11 cellular contexts compared by ENCODE assay signal in the genomic region with DNA sequence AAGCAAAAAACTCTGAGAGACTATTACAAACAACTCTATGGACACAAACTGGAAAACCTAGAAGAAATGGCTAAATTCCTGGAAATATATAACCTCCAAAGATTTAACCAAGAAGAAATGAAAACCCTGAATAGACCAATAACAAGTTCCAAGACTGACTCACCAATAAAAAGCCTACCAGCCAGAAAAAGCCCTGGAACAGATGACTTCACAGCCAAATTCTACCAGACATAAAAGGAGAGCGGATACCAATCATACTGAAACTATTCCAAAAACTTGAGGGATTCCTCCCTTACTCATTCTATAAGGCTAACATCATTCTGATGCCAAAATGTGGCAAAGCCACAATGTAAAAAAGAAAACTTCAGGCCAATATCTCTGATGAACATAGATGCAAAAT. TPM values are rescaled to one million over a fixed set of nuclear protein-coding genes. Genes with fewer than 3 reads are reported as not detected.
DNase-seq lines count a peak whose midpoint lies in the region; ATAC-seq and TF ChIP-seq lines count a peak whose summit lies in the region.
"Not testable (repeated sequence)": the region's sequence is repeated elsewhere in the genome, so short reads cannot be mapped to it uniquely, and the experiment has no call there.
"Had no signal": no experiment of that assay in that cellular context is flagged by ENCODE, and none has a peak within 500 bp of the region (broad histone marks: within the 10 kb centered on the region; RNA-seq: fewer than 3 reads in every experiment).

No MANE protein-coding gene starts in this region.

- H4K20me1 ChIP-seq in PC-3 (ENCODE audit: low read length): not testable (repeated sequence)

- not testable (repeated sequence) for H3K4me3 ChIP-seq in BJ (ENCODE audit: low read depth, low read length); PC-3 (ENCODE audit: low read length); brain microvascular endothelial cell (ENCODE audit: low read depth, low read length); fibroblast of mammary gland (ENCODE audit: control insufficient read depth, low read depth, low read length)

- CTCF ChIA-PET in BJ (lab: Yijun Ruan, JAX); PC-3 (lab: Charles Lee): not testable (repeated sequence)

- not testable (repeated sequence) for BruUV-seq in PC-3 (replicated peaks; lab: Mats Ljungman, UMichigan)

- DNase-seq in BJ (ENCODE audit: low read depth) (peak; percentile 16), HCEC 1CT (peak; percentile 72), PC-3 (peak; percentile 75), T1000 (lab: John Stamatoyannopoulos, UW) (peak; percentile 32), brain microvascular endothelial cell (peak; percentile 86), fibroblast of mammary gland (ENCODE audit: low read depth) (peak; percentile 46), kidney glomerular epithelial cell (lab: John Stamatoyannopoulos, UW) (peak; percentile 67), stromal cell of bone marrow (ENCODE audit: low read depth) (peak; percentile 18)

- not testable (repeated sequence) for H3K27ac ChIP-seq in PC-3 (ENCODE audit: low read length); brain microvascular endothelial cell

- POLR2A ChIA-PET in BJ (lab: Charles Lee); PC-3 (lab: Charles Lee; ENCODE audit: unreplicated experiment): not testable (repeated sequence)

- not testable (repeated sequence) for H2AFZ ChIP-seq in PC-3 (ENCODE audit: low read length)

- H3K9ac ChIP-seq in PC-3 (ENCODE audit: low read length): not testable (repeated sequence)

- intact Hi-C loops in PC-3 (cut with micrococcal nuclease): not testable (repeated sequence)

- not testable (repeated sequence) for H3K36me3 ChIP-seq in BJ (ENCODE audit: control insufficient read depth, insufficient read depth, low read length); PC-3 (ENCODE audit: low read depth, low read length); brain microvascular endothelial cell (replicated peaks)

- H3F3A ChIP-seq in PC-3 (ENCODE audit: low read length, unreplicated experiment): not testable (repeated sequence)

- H3K4me1 ChIP-seq in PC-3 (ENCODE audit: insufficient read depth, low read length): not testable (repeated sequence)

- not testable (repeated sequence) for H3K4me2 ChIP-seq in PC-3 (ENCODE audit: low read length)

- not testable (repeated sequence) for H3K9me3 ChIP-seq in PC-3 (ENCODE audit: low read length)

- H3K27me3 ChIP-seq in BJ (ENCODE audit: control insufficient read depth, insufficient read depth, low read length); PC-3 (ENCODE audit: low read length); brain microvascular endothelial cell (replicated peaks): not testable (repeated sequence)

- ATAC-seq in PC-3: peak; percentile 96

- in situ Hi-C loops in brain microvascular endothelial cell (cut with HindIII; ENCODE audit: low pct_ligation_motif_present, low sequenced_read_pairs): not testable (repeated sequence)

- not testable (repeated sequence) for H3K79me2 ChIP-seq in PC-3 (ENCODE audit: low read length)

- H3K9me2 ChIP-seq in PC-3 (replicated peaks; ENCODE audit: low read length): not testable (repeated sequence)

- TF ChIP-seq CTCF in BJ (IDR thresholded peaks at IDR 0.05; ENCODE audit: insufficient read depth, low read depth, low read length); PC-3 (conservative IDR thresholded peaks at IDR 0.05; ENCODE audit: low read depth, low read length); brain microvascular endothelial cell (IDR thresholded peaks at IDR 0.05; ENCODE audit: low read depth, low read length, missing control alignments); fibroblast of mammary gland (conservative IDR thresholded peaks at IDR 0.05; ENCODE audit: control insufficient read depth, insufficient read depth, low read depth, low read length): not testable (repeated sequence)

RNA-seq across cellular contexts. Expression of a gene that starts 18.8 kb away (rescaled TPM):
- polyA plus RNA-seq in BJ (2011; rRNA removed): 2.2 and 3.8 TPM in 2 replicates
- 1.6 and 2.4 TPM in 2 replicates for polyA minus RNA-seq in BJ (2011; rRNA and poly(A)+ RNA removed)
- 0.33 and 0.98 TPM in 2 replicates for total RNA-seq in PC-3 (2014; rRNA removed)
- total RNA-seq: Caco-2, HT-29 had no signal
- polyA plus RNA-seq: IgD-negative memory B cell had no signal

Comparison
In these comparisons a context has a peak if more than half of its experiments do, and no peak if none do; other contexts are left out.
1. DNase-seq: peak in every context shown above with its lines; median percentile 86 in brain microvascular endothelial cell; 75 in PC-3; 72 in HCEC 1CT; 67 in kidney glomerular epithelial cell; 46 in fibroblast of mammary gland; 32 in T1000; 18 in stromal cell of bone marrow; 16 in BJ.